6 cellular contexts compared by ENCODE assay signal in genomic region chr5:160812996-160813395, GRCh38. TPM values are rescaled to one million over a fixed set of nuclear protein-coding genes. Genes with fewer than 3 reads are reported as not detected.
"Had no signal": no experiment of that assay in that cellular context is flagged by ENCODE, and none has a peak within 500 bp of the region (broad histone marks: within the 10 kb centered on the region; RNA-seq: fewer than 3 reads in every experiment).

No MANE protein-coding gene starts in this region.

RNA-seq across cellular contexts. Expression of gene ATP10B, which starts 39.0 kb away (rescaled TPM):
- total RNA-seq: kidney epithelial cell, left ventricle myocardium inferior, left ventricle myocardium superior, lower lobe of right lung, mesothelial cell of epicardium, myocyte had no signal
